In genomic region chr12:27034607-27035293, GRCh38 we compare ENCODE assay signal across 25 cellular contexts. TPM values are rescaled to one million over a fixed set of nuclear protein-coding genes. Genes with fewer than 3 reads are reported as not detected.
"Had no signal": no experiment of that assay in that cellular context is flagged by ENCODE, and none has a peak within 500 bp of the region (broad histone marks: within the 10 kb centered on the region; RNA-seq: fewer than 3 reads in every experiment).

No MANE protein-coding gene starts in this region.

- H3K9me3 ChIP-seq: colonic mucosa, gastrocnemius medialis, left ventricle myocardium inferior, lower lobe of right lung, pancreas, prostate gland, sigmoid colon had no signal

- H3K27ac ChIP-seq: colonic mucosa, gastrocnemius medialis, heart right ventricle, left ventricle myocardium inferior, lower lobe of right lung, pancreas, prostate gland, sigmoid colon had no signal

- H3K27me3 ChIP-seq: colonic mucosa, gastrocnemius medialis, heart right ventricle, pancreas, sigmoid colon had no signal

- H3K36me3 ChIP-seq: colonic mucosa, prostate gland had no signal

- H3K4me3 ChIP-seq: colonic mucosa, gastrocnemius medialis, heart right ventricle, left ventricle myocardium inferior, lower lobe of right lung, pancreas, prostate gland, sigmoid colon, smooth muscle cell had no signal

- ATAC-seq: heart right ventricle, lower lobe of right lung, pancreas had no signal

- H3K4me1 ChIP-seq: colonic mucosa, gastrocnemius medialis, heart right ventricle, left ventricle myocardium inferior, lower lobe of right lung, pancreas, prostate gland, sigmoid colon had no signal

- DNase-seq: colonic mucosa; effector CD4-positive, alpha-beta T cell; endodermal cell; erythroblast; gastrocnemius medialis; heart right ventricle; islet precursor cell; left ventricle myocardium inferior; lower lobe of right lung; naive B cell; occipital lobe; pancreas; retina; sigmoid colon; stimulated activated CD4-positive, alpha-beta T cell treated with anti-CD3 and anti-CD28 coated beads, Interleukin-2, amount 100 ng/mL, for 48 hours; stimulated activated naive CD4-positive, alpha-beta T cell treated with Interleukin-2 at 50 U/mL for 16 hours had no signal

RNA-seq across cellular contexts. Expression of gene C12orf71, which starts 47.6 kb away (rescaled TPM):
- total RNA-seq: cerebellum, colonic mucosa, dermis microvascular lymphatic vessel endothelial cell, endodermal cell, endothelial cell of umbilical vein, fibroblast of lung, gastrocnemius medialis, heart right ventricle, left ventricle myocardium inferior, lower lobe of right lung, mesothelial cell of epicardium, mucosa of gallbladder, occipital lobe, pancreas, prostate gland, sigmoid colon, smooth muscle cell had no signal
- polyA plus RNA-seq: endothelial cell of umbilical vein, fibroblast of lung, heart right ventricle, pancreas, sigmoid colon, smooth muscle cell, thymus had no signal
